Comparison of ENCODE assay signal across 9 cellular contexts in the genomic region with DNA sequence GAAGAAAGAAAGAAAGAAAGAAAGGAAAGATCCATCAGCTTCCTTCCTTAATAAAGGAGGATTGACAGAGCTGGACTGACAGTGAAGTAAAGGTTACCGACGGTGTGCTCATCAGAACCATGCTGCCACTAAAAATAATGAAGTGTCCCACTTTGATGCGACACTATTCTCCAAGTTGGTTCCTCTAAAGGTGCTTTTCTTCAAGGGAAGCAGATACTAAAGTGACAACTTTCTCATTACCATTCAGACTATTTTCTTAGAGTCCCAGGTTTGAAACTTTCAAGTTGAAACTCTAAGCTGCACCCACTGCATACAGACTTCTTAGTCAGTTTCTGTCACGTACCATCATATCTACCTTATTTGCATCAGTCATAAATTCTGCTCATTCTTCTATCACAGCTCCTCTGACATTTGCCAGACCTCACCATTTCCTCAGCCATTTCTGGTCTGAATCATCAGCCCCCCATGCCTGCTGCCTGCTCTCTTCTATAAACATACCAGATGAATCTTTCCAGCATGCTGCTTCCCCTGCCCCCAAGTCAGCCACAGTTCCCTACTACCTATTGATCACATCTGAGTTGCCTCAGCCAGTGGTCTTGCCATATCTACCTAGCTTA.
A peak's percentile ranks its signal among the peaks of the same experiment; 100 is the strongest.
DNase-seq lines count a peak whose midpoint lies in the region; ATAC-seq and TF ChIP-seq lines count a peak whose summit lies in the region.
"Had no signal": no experiment of that assay in that cellular context is flagged by ENCODE, and none has a peak within 500 bp of the region (broad histone marks: within the 10 kb centered on the region; RNA-seq: fewer than 3 reads in every experiment).

No MANE protein-coding gene starts in this region.

- H3K36me3 Mint-ChIP-seq in activated naive CD8-positive, alpha-beta T cell treated with anti-CD3 and anti-CD28 coated beads, Interleukin-2, amount 50 U/mL, for 24 hours (ENCODE audit: low read depth), result no peaks in the 10 kb centered on the region
- H3K36me3 Mint-ChIP-seq in activated naive CD4-positive, alpha-beta T cell treated with anti-CD3 and anti-CD28 coated beads, Interleukin-2, amount 10 ng/mL, durations not matched to agents 7 days and 5 days, result no peaks in the 10 kb centered on the region

- CTCF ChIA-PET in activated naive CD4-positive, alpha-beta T cell treated with anti-CD3 and anti-CD28 coated beads, Interleukin-2, amount 10 ng/mL, durations not matched to agents 7 days and 5 days (lab: Charles Lee), result no interaction called here

- H3K27ac ChIP-seq in right atrium auricular region, result peak overlapping the region; percentile 40 to 62
- peak overlapping the region; percentile 15 to 75 (median 60) for H3K27ac ChIP-seq in transverse colon
- H3K27ac ChIP-seq: KMS-11 had no signal

- H3K9me3 ChIP-seq in right atrium auricular region (no peaks in the 10 kb centered on the region), transverse colon (no peaks in the 10 kb centered on the region)

- intact Hi-C loops in left ventricle myocardium superior (cut with micrococcal nuclease), result no loop called here
- intact Hi-C loops in transverse colon (cut with DNase I; ENCODE audit: low total_unique reads), result no loop called here
- intact Hi-C loops in posterior cingulate gyrus (cut with DNase I), result no loop called here

- no peak overlapping the region for H3K27ac Mint-ChIP-seq in activated naive CD8-positive, alpha-beta T cell treated with anti-CD3 and anti-CD28 coated beads, Interleukin-2, amount 50 U/mL, for 24 hours
- H3K27ac Mint-ChIP-seq in activated naive CD4-positive, alpha-beta T cell treated with anti-CD3 and anti-CD28 coated beads, Interleukin-2, amount 10 ng/mL, durations not matched to agents 7 days and 5 days, result no peak overlapping the region

- H3K27me3 ChIP-seq in right atrium auricular region (no peaks in the 10 kb centered on the region), transverse colon (no peaks in the 10 kb centered on the region)

- ATAC-seq in left ventricle myocardium superior, result no peak
- ATAC-seq in HG03039 (IDR thresholded peaks at IDR 0.05; ENCODE audit: unreplicated experiment), result peak; percentile 75
- ATAC-seq in activated naive CD8-positive, alpha-beta T cell treated with anti-CD3 and anti-CD28 coated beads, Interleukin-2, amount 50 U/mL, for 24 hours, result peak; percentile 74

- no peak overlapping the region for H3K4me3 Mint-ChIP-seq in activated naive CD8-positive, alpha-beta T cell treated with anti-CD3 and anti-CD28 coated beads, Interleukin-2, amount 50 U/mL, for 24 hours
- H3K4me3 Mint-ChIP-seq in activated naive CD4-positive, alpha-beta T cell treated with anti-CD3 and anti-CD28 coated beads, Interleukin-2, amount 10 ng/mL, durations not matched to agents 7 days and 5 days, result no peak overlapping the region

- no peaks in the 10 kb centered on the region for H3K36me3 ChIP-seq in right atrium auricular region
- no peaks in the 10 kb centered on the region for H3K36me3 ChIP-seq in transverse colon

- TF ChIP-seq CTCF in right atrium auricular region (IDR thresholded peaks at IDR 0.05), result no peak
- TF ChIP-seq CTCF in transverse colon (IDR thresholded peaks at IDR 0.05), result no peak

- WGBS in transverse colon (ENCODE audit: low coverage in 1 of 2), 2 donors, result 53 to 64% methylated on average over 4 of the region's 4 CpGs

- no peak overlapping the region for H3K4me3 ChIP-seq in right atrium auricular region
- no peak overlapping the region for H3K4me3 ChIP-seq in transverse colon

- no peaks in the 10 kb centered on the region for H3K9me3 Mint-ChIP-seq in activated naive CD8-positive, alpha-beta T cell treated with anti-CD3 and anti-CD28 coated beads, Interleukin-2, amount 50 U/mL, for 24 hours
- no peaks in the 10 kb centered on the region for H3K9me3 Mint-ChIP-seq in activated naive CD4-positive, alpha-beta T cell treated with anti-CD3 and anti-CD28 coated beads, Interleukin-2, amount 10 ng/mL, durations not matched to agents 7 days and 5 days

- no peak for TF ChIP-seq EP300 in transverse colon (IDR thresholded peaks at IDR 0.05; ENCODE audit: low read depth)

- in situ Hi-C loops in transverse colon (cut with MboI; ENCODE audit: low pct_ligation_motif_present in 1 of 4, low pct_unique_long_range_greater_than_20kb in 1 of 4, low sequenced_read_pairs in 3 of 4), result no loop called here

- DNase-seq in right atrium auricular region (ENCODE audit: low spot score) (no peak), left ventricle myocardium superior (no peak), transverse colon (no peak), NCI-H2171 treated with DMSO at 0.1 percent for 48 hours (lab: John Stamatoyannopoulos, UW) (no peak), posterior cingulate gyrus (no peak)
- peak; percentile 5 for DNase-seq in activated naive CD8-positive, alpha-beta T cell treated with anti-CD3 and anti-CD28 coated beads, Interleukin-2, amount 50 U/mL, for 24 hours
- no peak for DNase-seq in activated naive CD4-positive, alpha-beta T cell treated with anti-CD3 and anti-CD28 coated beads, Interleukin-2, amount 10 ng/mL, durations not matched to agents 7 days and 5 days

- H3K27me3 Mint-ChIP-seq in activated naive CD8-positive, alpha-beta T cell treated with anti-CD3 and anti-CD28 coated beads, Interleukin-2, amount 50 U/mL, for 24 hours, result no peaks in the 10 kb centered on the region
- H3K27me3 Mint-ChIP-seq in activated naive CD4-positive, alpha-beta T cell treated with anti-CD3 and anti-CD28 coated beads, Interleukin-2, amount 10 ng/mL, durations not matched to agents 7 days and 5 days, result peaks cover 4% of the 10 kb centered on the region

- no peak for TF ChIP-seq POLR2A in transverse colon (IDR thresholded peaks at IDR 0.05)

- H3K4me1 Mint-ChIP-seq in activated naive CD8-positive, alpha-beta T cell treated with anti-CD3 and anti-CD28 coated beads, Interleukin-2, amount 50 U/mL, for 24 hours, result peaks cover 6% of the 10 kb centered on the region
- H3K4me1 Mint-ChIP-seq in activated naive CD4-positive, alpha-beta T cell treated with anti-CD3 and anti-CD28 coated beads, Interleukin-2, amount 10 ng/mL, durations not matched to agents 7 days and 5 days, result peaks cover 2% of the 10 kb centered on the region

- H3K4me1 ChIP-seq in right atrium auricular region, result peaks cover 0 to 23% of the 10 kb centered on the region in 2 donors
- peaks cover 0 to 26% (median 6%) of the 10 kb centered on the region in 4 donors for H3K4me1 ChIP-seq in transverse colon
